8 cellular contexts compared by ENCODE assay signal in the genomic region with DNA sequence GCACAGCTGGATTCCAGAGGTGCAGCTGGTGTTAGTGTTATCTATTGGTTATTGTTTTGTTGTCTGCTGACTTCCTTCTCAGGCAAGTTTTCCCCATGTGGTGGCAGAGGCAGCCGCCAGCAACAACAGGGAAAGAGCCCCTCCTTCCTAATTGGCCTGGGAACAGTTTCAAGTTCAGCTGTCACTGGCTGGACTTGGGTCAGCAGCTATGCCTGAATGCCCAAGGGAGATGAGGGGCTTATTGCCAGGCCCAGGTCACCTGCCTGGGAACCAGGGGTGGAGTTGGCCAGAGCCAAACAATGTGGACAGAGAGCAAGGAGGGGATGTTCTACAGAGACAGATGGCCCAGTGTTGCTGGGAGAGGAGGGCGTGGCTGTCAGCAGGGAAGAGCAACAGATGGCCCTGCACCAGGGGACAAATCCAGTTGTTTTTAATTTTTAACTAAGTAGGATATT. TPM values are rescaled to one million over a fixed set of nuclear protein-coding genes. Genes with fewer than 3 reads are reported as not detected.
DNase-seq lines count a peak whose midpoint lies in the region; ATAC-seq and TF ChIP-seq lines count a peak whose summit lies in the region.

No MANE protein-coding gene starts in this region.

- H3K4me3 ChIP-seq in naive thymus-derived CD4-positive, alpha-beta T cell (ENCODE audit: low read length): no peak overlapping the region

- H3K9me3 ChIP-seq in naive thymus-derived CD4-positive, alpha-beta T cell (ENCODE audit: control insufficient read depth in 2 of 3, low read length in 3 of 3): no peaks in the 10 kb centered on the region

- H3K36me3 ChIP-seq in naive thymus-derived CD4-positive, alpha-beta T cell (ENCODE audit: control insufficient read depth in 2 of 3, insufficient read depth in 3 of 3, low read length in 3 of 3): no peaks in the 10 kb centered on the region

- H3K27me3 Mint-ChIP-seq in naive thymus-derived CD4-positive, alpha-beta T cell: no peaks in the 10 kb centered on the region
- H3K27me3 Mint-ChIP-seq in activated CD4-positive, alpha-beta T cell treated with anti-CD3 and anti-CD28 coated beads, Interleukin-2, amount 10 ng/mL, durations not matched to agents 24 days and 14 days: no peaks in the 10 kb centered on the region

- TF ChIP-seq POLR2A in erythroblast (IDR thresholded peaks at IDR 0.05; ENCODE audit: low read length): no peak

- peak overlapping the region; percentile 77 to 94 (median 91) for H3K27ac Mint-ChIP-seq in naive thymus-derived CD4-positive, alpha-beta T cell
- no peak overlapping the region for H3K27ac Mint-ChIP-seq in activated CD4-positive, alpha-beta T cell treated with anti-CD3 and anti-CD28 coated beads, Interleukin-2, amount 10 ng/mL, durations not matched to agents 24 days and 14 days

- DNase-seq in DMS153 (lab: John Stamatoyannopoulos, UW): peak; percentile 81
- DNase-seq in NCI-H748 (lab: John Stamatoyannopoulos, UW; ENCODE audit: unreplicated experiment): peak; percentile 97
- DNase-seq in erythroblast (lab: John Stamatoyannopoulos, UW): peak; percentile 18 to 20
- no peak for DNase-seq in naive thymus-derived CD4-positive, alpha-beta T cell
- no peak for DNase-seq in activated CD4-positive, alpha-beta T cell treated with anti-CD3 and anti-CD28 coated beads, Interleukin-2, amount 10 ng/mL, durations not matched to agents 24 days and 14 days
- DNase-seq in activated gamma-delta T cell treated with Interleukin-2 at 50 U/mL for 16 hours: no peak

- no peak for ATAC-seq in naive thymus-derived CD4-positive, alpha-beta T cell
- no peak for ATAC-seq in HG03565 (IDR thresholded peaks at IDR 0.05; ENCODE audit: unreplicated experiment)
- no peak for ATAC-seq in HG03439 (IDR thresholded peaks at IDR 0.05; ENCODE audit: unreplicated experiment)

- H3K4me3 Mint-ChIP-seq in naive thymus-derived CD4-positive, alpha-beta T cell: peak overlapping the region in 6 of 10 donors; percentile 24 to 63 (median 41)
- H3K4me3 Mint-ChIP-seq in activated CD4-positive, alpha-beta T cell treated with anti-CD3 and anti-CD28 coated beads, Interleukin-2, amount 10 ng/mL, durations not matched to agents 24 days and 14 days: no peak overlapping the region

- POLR2A ChIA-PET in naive thymus-derived CD4-positive, alpha-beta T cell (lab: Charles Lee): interaction anchor here (0.7 to 1.9 kb wide), 3 partner anchors 27 to 44 kb away, joined by 3 to 5 read pairs (median 4); no protein-coding TSS in a partner anchor

- H3K4me1 Mint-ChIP-seq in naive thymus-derived CD4-positive, alpha-beta T cell: peaks cover 26 to 65% (median 48%) of the 10 kb centered on the region in 7 donors
- peaks cover 33% of the 10 kb centered on the region for H3K4me1 Mint-ChIP-seq in activated CD4-positive, alpha-beta T cell treated with anti-CD3 and anti-CD28 coated beads, Interleukin-2, amount 10 ng/mL, durations not matched to agents 24 days and 14 days

- peaks cover 14 to 49% of the 10 kb centered on the region in 2 donors for H3K4me1 ChIP-seq in naive thymus-derived CD4-positive, alpha-beta T cell (ENCODE audit: control insufficient read depth in 2 of 2, insufficient read depth in 2 of 2, low read length in 2 of 2)

- intact Hi-C loops in naive thymus-derived CD4-positive, alpha-beta T cell (cut with micrococcal nuclease): no loop called here
- intact Hi-C loops in activated CD4-positive, alpha-beta T cell treated with anti-CD3 and anti-CD28 coated beads, Interleukin-2, amount 10 ng/mL, durations not matched to agents 24 days and 14 days (cut with micrococcal nuclease): no loop called here

- peaks cover 0 to 42% (median 28%) of the 10 kb centered on the region in 5 donors for H3K36me3 Mint-ChIP-seq in naive thymus-derived CD4-positive, alpha-beta T cell
- peaks cover 23% of the 10 kb centered on the region for H3K36me3 Mint-ChIP-seq in activated CD4-positive, alpha-beta T cell treated with anti-CD3 and anti-CD28 coated beads, Interleukin-2, amount 10 ng/mL, durations not matched to agents 24 days and 14 days (ENCODE audit: low read depth)

- no peaks in the 10 kb centered on the region for H3K27me3 ChIP-seq in naive thymus-derived CD4-positive, alpha-beta T cell (ENCODE audit: control insufficient read depth in 2 of 2, insufficient read depth in 2 of 2, low read length in 2 of 2)

- peak overlapping the region; percentile 20 for H3K27ac ChIP-seq in naive thymus-derived CD4-positive, alpha-beta T cell (ENCODE audit: low read depth, low read length)

- H3K9me3 Mint-ChIP-seq in naive thymus-derived CD4-positive, alpha-beta T cell: peaks cover 0 to 18% (median 0%) of the 10 kb centered on the region in 11 donors
- no peaks in the 10 kb centered on the region for H3K9me3 Mint-ChIP-seq in activated CD4-positive, alpha-beta T cell treated with anti-CD3 and anti-CD28 coated beads, Interleukin-2, amount 10 ng/mL, durations not matched to agents 24 days and 14 days

- CTCF ChIA-PET in naive thymus-derived CD4-positive, alpha-beta T cell (lab: Charles Lee): no interaction called here

RNA-seq across cellular contexts. Expression of a gene that starts 38.3 kb away (rescaled TPM):
- total RNA-seq in naive thymus-derived CD4-positive, alpha-beta T cell: 100 to 1,000 TPM in 3 of 5 experiments, 10 to 100 TPM in 2; 49.5 to 124 (median 107) TPM
- 10 to 100 TPM; 15.3 to 31.2 TPM for polyA plus RNA-seq in naive thymus-derived CD4-positive, alpha-beta T cell
- 31.0 and 33.7 TPM in 2 replicates for total RNA-seq in activated CD4-positive, alpha-beta T cell treated with anti-CD3 and anti-CD28 coated beads, Interleukin-2, amount 10 ng/mL, durations not matched to agents 24 days and 14 days

Comparison
In these comparisons a context has a peak if more than half of its experiments do, and no peak if none do; other contexts are left out.
1. DNase-seq: peak in DMS153 (single experiment), NCI-H748 (single experiment) and erythroblast (2 of 2); none in naive thymus-derived CD4-positive, alpha-beta T cell (0 of 9), activated CD4-positive, alpha-beta T cell treated with anti-CD3 and anti-CD28 coated beads, Interleukin-2, amount 10 ng/mL, durations not matched to agents 24 days and 14 days (single experiment) and activated gamma-delta T cell treated with Interleukin-2 at 50 U/mL for 16 hours (single experiment).